1 cellular context compared by ENCODE assay signal in genomic region chr10:43904831-43905230, GRCh38.
TF ChIP-seq lines count a peak whose summit lies in the region.

No MANE protein-coding gene starts in this region.

TF ChIP-seq in H1, 55 proteins besides CTCF, POLR2A, EP300 and RAD21 (continued from another document):
- TF ChIP-seq GABPA (IDR thresholded peaks at IDR 0.05; ENCODE audit: borderline replicate concordance, insufficient read depth, low read length), result no peak
- TF ChIP-seq KDM4A (IDR thresholded peaks at IDR 0.05; ENCODE audit: low read depth, low read length, severe bottlenecking), result no peak
- no peak for TF ChIP-seq RNF2 (IDR thresholded peaks at IDR 0.05; ENCODE audit: borderline replicate concordance, low read depth, low read length, missing control alignments, poor library complexity, severe bottlenecking)
- no peak for TF ChIP-seq SP1 (IDR thresholded peaks at IDR 0.05; ENCODE audit: low read depth, low read length)
